3 cellular contexts compared by ENCODE assay signal in the genomic region with DNA sequence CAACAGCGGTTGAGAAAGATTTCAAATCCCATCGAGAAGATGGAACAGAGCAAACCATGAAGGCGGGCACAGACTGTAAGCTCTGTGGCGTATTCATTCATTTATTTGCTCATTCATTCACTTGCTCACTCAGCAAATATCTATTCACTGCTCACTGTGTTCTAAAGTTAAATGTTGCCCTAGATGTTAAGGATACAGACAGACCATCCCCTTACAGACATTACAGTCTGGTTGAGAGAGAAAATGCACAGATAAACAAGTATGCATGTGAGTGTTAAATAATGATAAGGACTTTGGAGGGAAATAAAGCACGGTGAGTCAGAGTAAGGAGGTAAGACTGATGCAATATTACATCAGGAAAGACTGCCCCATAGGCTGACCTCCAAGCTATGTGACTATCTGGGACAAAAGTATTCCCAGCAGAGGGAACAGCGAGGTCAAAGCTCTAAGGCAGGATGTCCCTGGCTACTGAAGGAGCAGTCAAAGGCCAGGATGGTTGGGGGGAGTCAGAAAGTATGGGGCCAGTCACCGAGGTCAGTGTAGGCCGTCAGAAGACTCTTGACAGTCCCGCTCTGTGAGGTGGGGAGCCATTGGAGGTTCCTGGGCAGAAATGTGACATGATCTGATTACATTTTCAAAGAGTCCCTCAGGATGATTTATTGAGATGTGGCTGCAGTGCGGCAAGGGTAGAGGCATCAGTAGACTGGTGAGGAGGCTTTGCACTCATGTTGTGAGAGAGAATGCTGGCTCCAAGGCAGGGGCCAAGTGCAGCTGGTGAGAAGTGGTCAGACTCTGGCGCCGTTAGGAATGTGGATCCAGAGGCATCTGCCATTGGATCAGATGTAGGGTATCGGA.
A peak's percentile ranks its signal among the peaks of the same experiment; 100 is the strongest.
TF ChIP-seq lines count a peak whose summit lies in the region.

No MANE protein-coding gene starts in this region.

TF ChIP-seq in SK-N-SH, 30 proteins besides CTCF, POLR2A, EP300 and RAD21:
- TF ChIP-seq NFIC (IDR thresholded peaks at IDR 0.05; ENCODE audit: borderline replicate concordance) = no peak
- peak; percentile 11; the same call in 1 of the 2 replicates for TF ChIP-seq FOSL2 (IDR thresholded peaks at IDR 0.05; ENCODE audit: borderline replicate concordance, low read depth)

TF ChIP-seq in SK-N-SH treated with all-trans-retinoic acid at 6 μM for 48 hours, 23 proteins besides CTCF, POLR2A, EP300 and RAD21:
- TF ChIP-seq CSDC2 (CRISPR knock-in tag; IDR thresholded peaks at IDR 0.05) = no peak
- TF ChIP-seq ISL1 (CRISPR knock-in tag; IDR thresholded peaks at IDR 0.05) = no peak
- TF ChIP-seq ZNF565 (CRISPR knock-in tag; conservative IDR thresholded peaks at IDR 0.05; ENCODE audit: low read depth) = no peak
- TF ChIP-seq ZNF8 (CRISPR knock-in tag; IDR thresholded peaks at IDR 0.05) = no peak
- TF ChIP-seq, protein P1, sequence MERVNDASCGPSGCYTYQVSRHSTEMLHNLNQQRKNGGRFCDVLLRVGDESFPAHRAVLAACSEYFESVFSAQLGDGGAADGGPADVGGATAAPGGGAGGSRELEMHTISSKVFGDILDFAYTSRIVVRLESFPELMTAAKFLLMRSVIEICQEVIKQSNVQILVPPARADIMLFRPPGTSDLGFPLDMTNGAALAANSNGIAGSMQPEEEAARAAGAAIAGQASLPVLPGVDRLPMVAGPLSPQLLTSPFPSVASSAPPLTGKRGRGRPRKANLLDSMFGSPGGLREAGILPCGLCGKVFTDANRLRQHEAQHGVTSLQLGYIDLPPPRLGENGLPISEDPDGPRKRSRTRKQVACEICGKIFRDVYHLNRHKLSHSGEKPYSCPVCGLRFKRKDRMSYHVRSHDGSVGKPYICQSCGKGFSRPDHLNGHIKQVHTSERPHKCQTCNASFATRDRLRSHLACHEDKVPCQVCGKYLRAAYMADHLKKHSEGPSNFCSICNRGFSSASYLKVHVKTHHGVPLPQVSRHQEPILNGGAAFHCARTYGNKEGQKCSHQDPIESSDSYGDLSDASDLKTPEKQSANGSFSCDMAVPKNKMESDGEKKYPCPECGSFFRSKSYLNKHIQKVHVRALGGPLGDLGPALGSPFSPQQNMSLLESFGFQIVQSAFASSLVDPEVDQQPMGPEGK (CRISPR knock-in tag; IDR thresholded peaks at IDR 0.05; ENCODE audit: borderline replicate concordance) = no peak
- TF ChIP-seq ZC3H10 (CRISPR knock-in tag; IDR thresholded peaks at IDR 0.05) = no peak
- TF ChIP-seq, protein P2, sequence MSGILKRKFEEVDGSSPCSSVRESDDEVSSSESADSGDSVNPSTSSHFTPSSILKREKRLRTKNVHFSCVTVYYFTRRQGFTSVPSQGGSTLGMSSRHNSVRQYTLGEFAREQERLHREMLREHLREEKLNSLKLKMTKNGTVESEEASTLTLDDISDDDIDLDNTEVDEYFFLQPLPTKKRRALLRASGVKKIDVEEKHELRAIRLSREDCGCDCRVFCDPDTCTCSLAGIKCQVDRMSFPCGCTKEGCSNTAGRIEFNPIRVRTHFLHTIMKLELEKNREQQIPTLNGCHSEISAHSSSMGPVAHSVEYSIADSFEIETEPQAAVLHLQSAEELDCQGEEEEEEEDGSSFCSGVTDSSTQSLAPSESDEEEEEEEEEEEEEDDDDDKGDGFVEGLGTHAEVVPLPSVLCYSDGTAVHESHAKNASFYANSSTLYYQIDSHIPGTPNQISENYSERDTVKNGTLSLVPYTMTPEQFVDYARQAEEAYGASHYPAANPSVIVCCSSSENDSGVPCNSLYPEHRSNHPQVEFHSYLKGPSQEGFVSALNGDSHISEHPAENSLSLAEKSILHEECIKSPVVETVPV (CRISPR knock-in tag; IDR thresholded peaks at IDR 0.05) = no peak
- TF ChIP-seq, protein P3, sequence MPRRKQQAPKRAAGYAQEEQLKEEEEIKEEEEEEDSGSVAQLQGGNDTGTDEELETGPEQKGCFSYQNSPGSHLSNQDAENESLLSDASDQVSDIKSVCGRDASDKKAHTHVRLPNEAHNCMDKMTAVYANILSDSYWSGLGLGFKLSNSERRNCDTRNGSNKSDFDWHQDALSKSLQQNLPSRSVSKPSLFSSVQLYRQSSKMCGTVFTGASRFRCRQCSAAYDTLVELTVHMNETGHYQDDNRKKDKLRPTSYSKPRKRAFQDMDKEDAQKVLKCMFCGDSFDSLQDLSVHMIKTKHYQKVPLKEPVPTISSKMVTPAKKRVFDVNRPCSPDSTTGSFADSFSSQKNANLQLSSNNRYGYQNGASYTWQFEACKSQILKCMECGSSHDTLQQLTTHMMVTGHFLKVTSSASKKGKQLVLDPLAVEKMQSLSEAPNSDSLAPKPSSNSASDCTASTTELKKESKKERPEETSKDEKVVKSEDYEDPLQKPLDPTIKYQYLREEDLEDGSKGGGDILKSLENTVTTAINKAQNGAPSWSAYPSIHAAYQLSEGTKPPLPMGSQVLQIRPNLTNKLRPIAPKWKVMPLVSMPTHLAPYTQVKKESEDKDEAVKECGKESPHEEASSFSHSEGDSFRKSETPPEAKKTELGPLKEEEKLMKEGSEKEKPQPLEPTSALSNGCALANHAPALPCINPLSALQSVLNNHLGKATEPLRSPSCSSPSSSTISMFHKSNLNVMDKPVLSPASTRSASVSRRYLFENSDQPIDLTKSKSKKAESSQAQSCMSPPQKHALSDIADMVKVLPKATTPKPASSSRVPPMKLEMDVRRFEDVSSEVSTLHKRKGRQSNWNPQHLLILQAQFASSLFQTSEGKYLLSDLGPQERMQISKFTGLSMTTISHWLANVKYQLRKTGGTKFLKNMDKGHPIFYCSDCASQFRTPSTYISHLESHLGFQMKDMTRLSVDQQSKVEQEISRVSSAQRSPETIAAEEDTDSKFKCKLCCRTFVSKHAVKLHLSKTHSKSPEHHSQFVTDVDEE (CRISPR knock-in tag; IDR thresholded peaks at IDR 0.05) = no peak
- TF ChIP-seq OSR1 (CRISPR knock-in tag; IDR thresholded peaks at IDR 0.05) = no peak
- no peak for TF ChIP-seq ESRRG (CRISPR knock-in tag; IDR thresholded peaks at IDR 0.05)
- no peak for TF ChIP-seq BACH2 (CRISPR knock-in tag; IDR thresholded peaks at IDR 0.05; ENCODE audit: borderline replicate concordance)
- TF ChIP-seq, protein P4, sequence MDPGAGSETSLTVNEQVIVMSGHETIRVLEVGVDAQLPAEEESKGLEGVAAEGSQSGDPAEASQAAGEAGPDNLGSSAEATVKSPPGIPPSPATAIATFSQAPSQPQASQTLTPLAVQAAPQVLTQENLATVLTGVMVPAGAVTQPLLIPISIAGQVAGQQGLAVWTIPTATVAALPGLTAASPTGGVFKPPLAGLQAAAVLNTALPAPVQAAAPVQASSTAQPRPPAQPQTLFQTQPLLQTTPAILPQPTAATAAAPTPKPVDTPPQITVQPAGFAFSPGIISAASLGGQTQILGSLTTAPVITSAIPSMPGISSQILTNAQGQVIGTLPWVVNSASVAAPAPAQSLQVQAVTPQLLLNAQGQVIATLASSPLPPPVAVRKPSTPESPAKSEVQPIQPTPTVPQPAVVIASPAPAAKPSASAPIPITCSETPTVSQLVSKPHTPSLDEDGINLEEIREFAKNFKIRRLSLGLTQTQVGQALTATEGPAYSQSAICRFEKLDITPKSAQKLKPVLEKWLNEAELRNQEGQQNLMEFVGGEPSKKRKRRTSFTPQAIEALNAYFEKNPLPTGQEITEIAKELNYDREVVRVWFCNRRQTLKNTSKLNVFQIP (CRISPR knock-in tag; IDR thresholded peaks at IDR 0.05; ENCODE audit: borderline replicate concordance, low read depth) = no peak
- no peak for TF ChIP-seq GLIS3 (CRISPR knock-in tag; IDR thresholded peaks at IDR 0.05)
- no peak for TF ChIP-seq TCF4 (CRISPR knock-in tag; IDR thresholded peaks at IDR 0.05; ENCODE audit: borderline replicate concordance)
- no peak for TF ChIP-seq ZFP3 (CRISPR knock-in tag; IDR thresholded peaks at IDR 0.05)
- TF ChIP-seq ZFP30 (CRISPR knock-in tag; IDR thresholded peaks at IDR 0.05) = no peak
- TF ChIP-seq PPARA (CRISPR knock-in tag; IDR thresholded peaks at IDR 0.05; ENCODE audit: borderline replicate concordance) = no peak
- no peak for TF ChIP-seq RARB (CRISPR knock-in tag; IDR thresholded peaks at IDR 0.05)
- TF ChIP-seq ARNTL (CRISPR knock-in tag; IDR thresholded peaks at IDR 0.05; ENCODE audit: borderline replicate concordance, low read depth) = no peak

TF ChIP-seq in K562, 482 proteins besides CTCF, POLR2A, EP300 and RAD21 (continues in another document):
- TF ChIP-seq NCOA2 (IDR thresholded peaks at IDR 0.05; ENCODE audit: partially characterized antibody in 2 of 2) (peak; percentile 82 to 88), L3MBTL2 (IDR thresholded peaks at IDR 0.05) (peak; percentile 72), MTA1 (IDR thresholded peaks at IDR 0.05; ENCODE audit: borderline replicate concordance) (peak; percentile 77; the same call in 1 of the 2 replicates), ZEB2 (IDR thresholded peaks at IDR 0.05) (peak; percentile 91), RBM34 (IDR thresholded peaks at IDR 0.05; ENCODE audit: borderline replicate concordance, insufficient read depth, low read length) (no peak), ZNF696 (CRISPR knock-in tag; conservative IDR thresholded peaks at IDR 0.05) (no peak), POLR2AphosphoS5 (IDR thresholded peaks at IDR 0.05; ENCODE audit: control insufficient read depth, insufficient read depth, low read depth, low read length) (peak; percentile 61; the same call in 1 of the 2 replicates), ZNF354B (CRISPR knock-in tag; IDR thresholded peaks at IDR 0.05) (no peak), RBM22 (IDR thresholded peaks at IDR 0.05; ENCODE audit: low read depth, low read length, poor library complexity, severe bottlenecking) (no peak), ZNF24 (IDR thresholded peaks at IDR 0.05) (peak; percentile 98), NCOA1 (IDR thresholded peaks at IDR 0.05; ENCODE audit: low read depth) (peak; percentile 95), DACH1 (IDR thresholded peaks at IDR 0.05; ENCODE audit: partially characterized antibody) (peak; percentile 89), ZNF644 (tag; IDR thresholded peaks at IDR 0.05; ENCODE audit: low read depth) (peak; percentile 79), NR4A1 (CRISPR knock-in tag; IDR thresholded peaks at IDR 0.05) (no peak), NR4A1 (tag; IDR thresholded peaks at IDR 0.05) (peak; percentile 67; the same call in 1 of the 2 replicates), ESRRB (CRISPR knock-in tag; IDR thresholded peaks at IDR 0.05; ENCODE audit: borderline replicate concordance) (no peak), CCAR2 (IDR thresholded peaks at IDR 0.05; ENCODE audit: low read depth, low read length) (no peak), ARNT (IDR thresholded peaks at IDR 0.05) (peak; percentile 89 to 94), RBFOX2 (IDR thresholded peaks at IDR 0.05; ENCODE audit: low read depth, low read length) (peak; percentile 56), RNF2 (IDR thresholded peaks at IDR 0.05) (peak; percentile 97), MTA3 (IDR thresholded peaks at IDR 0.05; ENCODE audit: borderline replicate concordance) (peak; percentile 75; the same call in 1 of the 2 replicates), CTBP1 (IDR thresholded peaks at IDR 0.05; ENCODE audit: borderline replicate concordance) (peak; percentile 70), KHSRP (IDR thresholded peaks at IDR 0.05) (peak; percentile 53; the same call in 1 of the 2 replicates), THRAP3 (IDR thresholded peaks at IDR 0.05; ENCODE audit: borderline replicate concordance) (no peak), NCOA4 (IDR thresholded peaks at IDR 0.05; ENCODE audit: partially characterized antibody) (peak; percentile 39)
- TF ChIP-seq, protein P5, sequence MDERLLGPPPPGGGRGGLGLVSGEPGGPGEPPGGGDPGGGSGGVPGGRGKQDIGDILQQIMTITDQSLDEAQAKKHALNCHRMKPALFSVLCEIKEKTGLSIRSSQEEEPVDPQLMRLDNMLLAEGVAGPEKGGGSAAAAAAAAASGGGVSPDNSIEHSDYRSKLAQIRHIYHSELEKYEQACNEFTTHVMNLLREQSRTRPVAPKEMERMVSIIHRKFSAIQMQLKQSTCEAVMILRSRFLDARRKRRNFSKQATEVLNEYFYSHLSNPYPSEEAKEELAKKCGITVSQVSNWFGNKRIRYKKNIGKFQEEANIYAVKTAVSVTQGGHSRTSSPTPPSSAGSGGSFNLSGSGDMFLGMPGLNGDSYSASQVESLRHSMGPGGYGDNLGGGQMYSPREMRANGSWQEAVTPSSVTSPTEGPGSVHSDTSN (CRISPR knock-in tag; IDR thresholded peaks at IDR 0.05; ENCODE audit: low read depth) = no peak; the same call in none of the 2 replicates
- TF ChIP-seq, protein P5 (tag; conservative IDR thresholded peaks at IDR 0.05; ENCODE audit: low read depth) = peak; percentile 95
- TF ChIP-seq, protein P6, sequence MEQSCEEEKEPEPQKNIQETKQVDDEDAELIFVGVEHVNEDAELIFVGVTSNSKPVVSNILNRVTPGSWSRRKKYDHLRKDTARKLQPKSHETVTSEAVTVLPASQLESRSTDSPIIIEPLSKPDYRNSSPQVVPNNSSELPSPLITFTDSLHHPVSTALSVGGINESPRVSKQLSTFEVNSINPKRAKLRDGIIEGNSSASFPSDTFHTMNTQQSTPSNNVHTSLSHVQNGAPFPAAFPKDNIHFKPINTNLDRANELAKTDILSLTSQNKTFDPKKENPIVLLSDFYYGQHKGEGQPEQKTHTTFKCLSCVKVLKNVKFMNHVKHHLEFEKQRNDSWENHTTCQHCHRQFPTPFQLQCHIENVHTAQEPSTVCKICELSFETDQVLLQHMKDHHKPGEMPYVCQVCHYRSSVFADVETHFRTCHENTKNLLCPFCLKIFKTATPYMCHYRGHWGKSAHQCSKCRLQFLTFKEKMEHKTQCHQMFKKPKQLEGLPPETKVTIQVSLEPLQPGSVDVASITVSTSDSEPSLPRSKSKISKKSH (CRISPR knock-in tag; IDR thresholded peaks at IDR 0.05) = no peak
